In the genomic region with DNA sequence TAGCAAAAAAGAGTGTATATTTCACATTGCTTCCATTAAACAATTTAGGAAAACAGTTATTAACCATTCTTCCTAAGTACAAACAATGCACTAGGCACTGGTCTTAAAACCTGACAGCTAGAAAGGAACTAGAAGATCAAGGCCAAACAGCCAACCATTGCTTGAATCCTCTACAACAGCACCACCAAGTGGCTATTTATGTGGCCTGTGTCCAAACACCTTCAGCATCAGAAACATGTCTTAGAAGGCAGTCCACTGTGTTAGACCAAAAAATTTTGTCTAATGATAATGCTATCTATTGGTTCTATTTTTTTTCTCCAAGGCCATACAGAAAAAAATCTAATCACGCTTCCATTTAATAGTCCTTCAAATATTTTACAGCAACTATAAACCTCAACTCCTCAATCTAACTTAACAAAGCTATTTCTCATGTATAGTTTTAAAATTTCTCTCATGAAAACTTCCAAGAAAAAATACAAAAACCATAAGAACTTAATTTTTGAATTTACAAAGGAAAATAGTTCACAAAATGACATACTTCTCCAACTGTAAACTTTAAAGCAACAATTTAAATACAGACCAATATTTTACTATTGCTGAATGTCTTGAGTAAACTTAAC, we compare ENCODE assay signal across 8 cellular contexts. TPM values are rescaled to one million over a fixed set of nuclear protein-coding genes. Genes with fewer than 3 reads are reported as not detected.
DNase-seq lines count a peak whose midpoint lies in the region; ATAC-seq and TF ChIP-seq lines count a peak whose summit lies in the region.

No MANE protein-coding gene starts in this region.

- no peaks in the 10 kb centered on the region for H3K4me1 ChIP-seq in gastroesophageal sphincter

- H3K4me3 ChIP-seq in AG09309 (ENCODE audit: control insufficient read depth, low read depth, low read length) (no peak overlapping the region), GM12865 (ENCODE audit: low read depth, low read length) (no peak overlapping the region), gastroesophageal sphincter (no peak overlapping the region)

- DNase-seq in AG09309 (ENCODE audit: low read depth) (peak; percentile 10), GM12865 (ENCODE audit: low read depth) (peak; percentile 77), NCI-H1092 treated with DMSO at 0.1 percent for 48 hours (lab: John Stamatoyannopoulos, UW) (peak; percentile 68), SKM-1 treated with dmso at 0.1 percent for 144 hours (lab: John Stamatoyannopoulos, UW; ENCODE audit: unreplicated experiment) (peak; percentile 58), glomerular endothelial cell (ENCODE audit: extremely low read depth, low read depth, low spot score) (peak; percentile 34), C1 segment of cervical spinal cord (lab: John Stamatoyannopoulos, UW) (no peak)

- no peaks in the 10 kb centered on the region for H3K9me3 ChIP-seq in gastroesophageal sphincter

- TF ChIP-seq CTCF in AG09309 (IDR thresholded peaks at IDR 0.05; ENCODE audit: control insufficient read depth, insufficient read depth, low read depth, low read length, missing control alignments) (peak; percentile 58), GM12865 (IDR thresholded peaks at IDR 0.05; ENCODE audit: insufficient read depth, low read depth, low read length, missing control alignments) (peak; percentile 64), gastroesophageal sphincter (IDR thresholded peaks at IDR 0.05) (peak in 1 of 4 experiments; percentile 24)

- ATAC-seq in HG02588 (IDR thresholded peaks at IDR 0.05; ENCODE audit: unreplicated experiment) (peak; percentile 68), gastroesophageal sphincter (no peak)

- TF ChIP-seq POLR2A in gastroesophageal sphincter (IDR thresholded peaks at IDR 0.05) = no peak

- no peak overlapping the region for H3K27ac ChIP-seq in gastroesophageal sphincter

- TF ChIP-seq EP300 in gastroesophageal sphincter (IDR thresholded peaks at IDR 0.05) = no peak

- no peaks in the 10 kb centered on the region for H3K27me3 ChIP-seq in gastroesophageal sphincter

- H3K36me3 ChIP-seq in gastroesophageal sphincter = peaks cover 0 to 79% of the 10 kb centered on the region in 2 donors

- WGBS in gastroesophageal sphincter (ENCODE audit: low coverage in 1 of 2), 2 donors = 82 to 100% methylated on average over 1 of the region's 1 CpG

RNA-seq across cellular contexts. Expression of a gene that starts 36.1 kb away (rescaled TPM):
- total RNA-seq in glomerular endothelial cell = 11.8 and 17.2 TPM in 2 replicates
- total RNA-seq in gastroesophageal sphincter = 10 to 100 TPM; 12.6 to 21.8 (median 15.9) TPM

Comparison
In these comparisons a context has a peak if more than half of its experiments do, and no peak if none do; other contexts are left out.
1. DNase-seq: peak in AG09309 (single experiment), GM12865 (single experiment), NCI-H1092 treated with DMSO at 0.1 percent for 48 hours (single experiment), SKM-1 treated with dmso at 0.1 percent for 144 hours (single experiment) and glomerular endothelial cell (single experiment); none in C1 segment of cervical spinal cord (0 of 14).